ENCODE assay signal across 18 cellular contexts in genomic region chr12:70640901-70641300, GRCh38. TPM values are rescaled to one million over a fixed set of nuclear protein-coding genes. Genes with fewer than 3 reads are reported as not detected.
DNase-seq lines count a peak whose midpoint lies in the region; ATAC-seq and TF ChIP-seq lines count a peak whose summit lies in the region.
"Had no signal": no experiment of that assay in that cellular context is flagged by ENCODE, and none has a peak within 500 bp of the region (broad histone marks: within the 10 kb centered on the region; RNA-seq: fewer than 3 reads in every experiment).

No MANE protein-coding gene starts in this region.

- no peak overlapping the region for H3K4me3 Mint-ChIP-seq in GM23338
- H3K4me3 Mint-ChIP-seq: CD4-positive, CD25-positive, alpha-beta regulatory T cell; CD8-positive, alpha-beta T cell; HFFc6 had no signal

- H3K27ac Mint-ChIP-seq in GM23338, result no peak overlapping the region
- H3K27ac Mint-ChIP-seq: CD4-positive, CD25-positive, alpha-beta regulatory T cell; CD8-positive, alpha-beta T cell; HFFc6 had no signal

- H2AFZ ChIP-seq in GM23338, result peak overlapping the region; percentile 7; the same call in 1 of the 2 replicates
- H2AFZ ChIP-seq: GM23248 had no signal

- no peaks in the 10 kb centered on the region for H3K36me3 Mint-ChIP-seq in GM23338 (ENCODE audit: low read depth)
- H3K36me3 Mint-ChIP-seq: CD4-positive, CD25-positive, alpha-beta regulatory T cell; CD8-positive, alpha-beta T cell had no signal

- peak; percentile 27 for DNase-seq in DMS53 (lab: John Stamatoyannopoulos, UW)
- DNase-seq in DMS53 treated with DMSO at 0.1 percent for 48 hours (lab: John Stamatoyannopoulos, UW; ENCODE audit: unreplicated experiment), result no peak
- DNase-seq in GM23338 (ENCODE audit: low spot score), result no peak
- DNase-seq in NCI-H1092 treated with DMSO at 0.1 percent for 48 hours (lab: John Stamatoyannopoulos, UW), result no peak
- no peak for DNase-seq in AML-193 (lab: John Stamatoyannopoulos, UW)
- no peak for DNase-seq in activated CD4-positive, alpha-beta T cell treated with anti-CD3 and anti-CD28 coated beads for 48 hours
- DNase-seq: 8988T; ACHN; C1 segment of cervical spinal cord; CD4-positive, CD25-positive, alpha-beta regulatory T cell; CD8-positive, alpha-beta T cell; DMS 273 treated with DMSO at 0.1 percent for 48 hours; DND-41; GM23248; HFFc6 had no signal

- H3K4me1 ChIP-seq in GM23338 (ENCODE audit: insufficient read depth), result peaks cover 6% of the 10 kb centered on the region; the same call in 1 of the 2 replicates

- H3F3A ChIP-seq in GM23338 (replicated peaks; ENCODE audit: low read depth), result no peaks in the 10 kb centered on the region

- no peaks in the 10 kb centered on the region for H3K79me2 ChIP-seq in GM23338 (replicated peaks; ENCODE audit: insufficient read depth)

- H3K4me1 Mint-ChIP-seq in GM23338, result peaks cover 6% of the 10 kb centered on the region; the same call in 2 of the 3 replicates

- TF ChIP-seq CTCF in GM23338 (conservative IDR thresholded peaks at IDR 0.05; ENCODE audit: low read depth in 2 of 2), result no peak
- TF ChIP-seq CTCF in VCaP (conservative IDR thresholded peaks at IDR 0.05), result no peak

- no peaks in the 10 kb centered on the region; the same call in 1 of the 2 replicates for H3K9me2 ChIP-seq in GM23338 (ENCODE audit: insufficient read depth)

- H4K20me1 ChIP-seq in GM23338 (replicated peaks; ENCODE audit: insufficient read depth), result no peaks in the 10 kb centered on the region

- H3K4me2 ChIP-seq in GM23338, result no peak overlapping the region
- H3K4me2 ChIP-seq: A549 had no signal

- H3K27me3 Mint-ChIP-seq in GM23338 (ENCODE audit: insufficient read depth, low read depth, poor library complexity), result no peaks in the 10 kb centered on the region

- no peak for ATAC-seq in GM23338
- ATAC-seq: A549; CD8-positive, alpha-beta T cell had no signal

- H3K4me3 ChIP-seq in GM23338, result no peak overlapping the region
- H3K4me3 ChIP-seq: A549, GM23248, HAP-1 had no signal

- no peaks in the 10 kb centered on the region for H3K9me3 Mint-ChIP-seq in GM23338
- H3K9me3 Mint-ChIP-seq: CD4-positive, CD25-positive, alpha-beta regulatory T cell; CD8-positive, alpha-beta T cell; HFFc6 had no signal

- H3K27me3 ChIP-seq in GM23338 (ENCODE audit: insufficient read depth), result no peaks in the 10 kb centered on the region

- no peaks in the 10 kb centered on the region for H3K36me3 ChIP-seq in GM23338 (ENCODE audit: insufficient read depth)
- H3K36me3 ChIP-seq: HAP-1 had no signal

- H3K27ac ChIP-seq in GM23338 (ENCODE audit: low read depth), result no peak overlapping the region
- H3K27ac ChIP-seq in VCaP, result peak overlapping the region; percentile 62
- H3K27ac ChIP-seq: GM23248 had no signal

TF ChIP-seq in GM23338, 12 proteins besides CTCF, POLR2A, EP300 and RAD21 (continues in another document):
- TF ChIP-seq EZH2 (IDR thresholded peaks at IDR 0.05; ENCODE audit: low read depth, unreplicated experiment), result no peak
- no peak for TF ChIP-seq ETS1 (IDR thresholded peaks at IDR 0.05)
- TF ChIP-seq CREB1 (CRISPR knock-in tag; IDR thresholded peaks at IDR 0.05; ENCODE audit: low read depth), result no peak
- TF ChIP-seq ZNF114 (CRISPR knock-in tag; IDR thresholded peaks at IDR 0.05), result no peak
- TF ChIP-seq ZNF462 (CRISPR knock-in tag; IDR thresholded peaks at IDR 0.05), result no peak
- TF ChIP-seq JUNB (IDR thresholded peaks at IDR 0.05; ENCODE audit: unreplicated experiment), result no peak
- TF ChIP-seq NANOG (IDR thresholded peaks at IDR 0.05; ENCODE audit: borderline replicate concordance), result no peak
- TF ChIP-seq REST (IDR thresholded peaks at IDR 0.05; ENCODE audit: unreplicated experiment), result no peak

RNA-seq across cellular contexts. Expression of gene PTPRB, which starts 3.7 kb away (rescaled TPM):
- total RNA-seq in GM23338 (2014; rRNA removed; shearing (Covaris generic)), result 1.3 and 1.7 TPM in 2 replicates
- polyA plus RNA-seq in GM23338 (2016; fragmentation: Nextera tagmentation; extraction: Ambion mirVana), result 0.13 and 0.24 TPM in 2 replicates
- total RNA-seq: CD4-positive, CD25-positive, alpha-beta regulatory T cell; CD8-positive, alpha-beta T cell had no signal
- polyA plus RNA-seq: CD4-positive, CD25-positive, alpha-beta regulatory T cell had no signal
